ENCODE assay signal across 2 cellular contexts in the genomic region with DNA sequence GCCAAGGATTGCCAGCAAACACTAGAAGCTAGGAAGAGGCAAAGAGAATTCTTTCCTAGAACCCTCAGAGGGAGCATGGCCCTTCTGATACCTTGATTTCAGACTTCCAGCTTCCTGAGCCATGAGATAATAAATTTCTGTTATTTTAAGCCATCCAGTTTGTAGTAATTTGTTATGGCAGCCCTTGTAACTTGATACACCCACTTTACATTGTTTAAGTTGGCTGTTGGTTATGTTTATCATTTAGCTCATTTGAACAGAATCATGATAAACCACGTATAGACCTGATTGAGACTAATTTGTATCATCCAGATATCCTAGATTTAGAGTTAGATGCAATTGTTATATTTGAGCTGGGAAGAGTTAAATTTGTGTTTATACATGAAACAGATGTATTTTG.
A peak's percentile ranks its signal among the peaks of the same experiment; 100 is the strongest.
TF ChIP-seq lines count a peak whose summit lies in the region.

No MANE protein-coding gene starts in this region.

TF ChIP-seq in IMR-90, 13 proteins besides CTCF, POLR2A, EP300 and RAD21:
- TF ChIP-seq MAZ (IDR thresholded peaks at IDR 0.05; ENCODE audit: borderline replicate concordance, low read depth, low read length) (no peak), FOS (IDR thresholded peaks at IDR 0.05; ENCODE audit: low read depth, low read length) (no peak), RFX5 (IDR thresholded peaks at IDR 0.05; ENCODE audit: low read depth, low read length) (no peak)

TF ChIP-seq in K562, 482 proteins besides CTCF, POLR2A, EP300 and RAD21:
- TF ChIP-seq ZNF668 (CRISPR knock-in tag; IDR thresholded peaks at IDR 0.05) (0 out of 2 replicates have a peak, but pooled peaks have one; percentile 9), RBM22 (IDR thresholded peaks at IDR 0.05; ENCODE audit: low read depth, low read length, poor library complexity, severe bottlenecking) (no peak), MECOM (CRISPR knock-in tag; IDR thresholded peaks at IDR 0.05) (no peak)
